ENCODE assay signal across 8 cellular contexts in the genomic region with DNA sequence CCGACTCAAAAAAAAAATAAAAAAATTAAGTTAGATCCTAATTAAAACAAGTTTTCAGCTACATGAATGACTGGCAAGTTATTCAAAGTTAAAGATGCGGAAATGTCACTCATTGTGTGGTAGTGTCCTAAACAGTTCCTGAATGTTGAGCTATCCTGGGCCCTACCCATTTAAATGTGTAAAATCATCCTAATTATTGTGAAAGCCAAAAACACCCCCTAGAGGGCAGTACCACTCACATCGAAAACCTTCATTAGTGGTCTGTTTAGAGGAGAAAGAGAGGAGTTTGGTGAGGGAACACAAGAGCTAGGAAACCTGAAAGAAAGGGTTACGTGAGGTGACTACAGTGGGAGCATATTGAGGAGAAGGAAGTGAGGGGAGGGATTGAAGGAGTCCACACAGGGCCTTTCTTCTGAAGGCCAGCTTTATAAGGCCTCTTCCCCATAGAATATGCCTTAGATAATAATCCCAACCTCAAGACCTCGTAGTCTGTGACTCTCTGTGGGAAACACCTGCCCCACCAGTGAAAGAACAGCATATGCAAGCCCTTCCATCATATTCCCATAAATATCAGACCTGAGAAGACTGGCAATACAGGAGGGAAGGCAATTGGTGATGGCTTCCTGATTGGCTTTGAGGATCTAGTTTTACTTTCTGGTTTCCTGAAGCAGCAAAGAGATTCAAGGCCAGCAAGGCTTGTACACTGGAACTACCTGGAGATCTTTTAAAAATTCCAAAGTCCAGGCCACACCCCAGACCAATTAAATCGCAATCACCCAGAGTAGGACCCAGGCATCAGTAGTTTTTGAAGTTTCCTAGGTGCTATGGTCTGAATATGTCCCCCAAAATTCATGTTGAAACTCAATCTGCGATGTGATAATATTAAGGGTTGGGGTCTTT. TPM values are rescaled to one million over a fixed set of nuclear protein-coding genes. Genes with fewer than 3 reads are reported as not detected.
DNase-seq lines count a peak whose midpoint lies in the region; ATAC-seq and TF ChIP-seq lines count a peak whose summit lies in the region.

No MANE protein-coding gene starts in this region.

- H3K36me3 ChIP-seq in left ventricle myocardium inferior (no peaks in the 10 kb centered on the region), prostate gland (no peaks in the 10 kb centered on the region)

- no peaks in the 10 kb centered on the region for H3K27me3 Mint-ChIP-seq in activated CD4-positive, alpha-beta T cell treated with anti-CD3 and anti-CD28 coated beads, Interleukin-2, amount 10 ng/mL, durations not matched to agents 24 days and 14 days

- H3K27ac ChIP-seq in left ventricle myocardium inferior (replicated peaks) (no peak overlapping the region), prostate gland (no peak overlapping the region)

- TF ChIP-seq CTCF in left ventricle myocardium inferior (IDR thresholded peaks at IDR 0.05; ENCODE audit: borderline replicate concordance) (peak; percentile 69), fibroblast of the aortic adventitia (IDR thresholded peaks at IDR 0.05; ENCODE audit: insufficient read depth, low read length) (peak; percentile 69), prostate gland (IDR thresholded peaks at IDR 0.05) (peak in 3 of 4 experiments; percentile 33 to 46 (median 39))

- H3K36me3 Mint-ChIP-seq in activated CD4-positive, alpha-beta T cell treated with anti-CD3 and anti-CD28 coated beads, Interleukin-2, amount 10 ng/mL, durations not matched to agents 24 days and 14 days (ENCODE audit: low read depth) = peaks cover 4% of the 10 kb centered on the region

- no peaks in the 10 kb centered on the region for H3K9me3 Mint-ChIP-seq in activated CD4-positive, alpha-beta T cell treated with anti-CD3 and anti-CD28 coated beads, Interleukin-2, amount 10 ng/mL, durations not matched to agents 24 days and 14 days

- peak; percentile 46 for ATAC-seq in HG02798 (IDR thresholded peaks at IDR 0.05; ENCODE audit: poor library complexity, unreplicated experiment)
- no peak for ATAC-seq in HG02571 (IDR thresholded peaks at IDR 0.05; ENCODE audit: unreplicated experiment)

- H3K4me1 Mint-ChIP-seq in activated CD4-positive, alpha-beta T cell treated with anti-CD3 and anti-CD28 coated beads, Interleukin-2, amount 10 ng/mL, durations not matched to agents 24 days and 14 days = peaks cover 31% of the 10 kb centered on the region

- peak overlapping the region; percentile 52 for H3K27ac Mint-ChIP-seq in activated CD4-positive, alpha-beta T cell treated with anti-CD3 and anti-CD28 coated beads, Interleukin-2, amount 10 ng/mL, durations not matched to agents 24 days and 14 days

- intact Hi-C loops in left ventricle myocardium inferior (cut with micrococcal nuclease) (loop anchor here (10.0 kb wide), 1 partner anchor 189 kb away; no protein-coding TSS in a partner anchor), cardiac septum (cut with DNase I) (no loop called here), prostate gland (cut with DNase I) (no loop called here)
- intact Hi-C loops in activated CD4-positive, alpha-beta T cell treated with anti-CD3 and anti-CD28 coated beads, Interleukin-2, amount 10 ng/mL, durations not matched to agents 24 days and 14 days (cut with micrococcal nuclease) = loop anchor here (1.0 kb wide), 2 partner anchors 73 to 193 kb away; partner anchors contain the start of gene PARP2

- WGBS in prostate gland = 67% methylated on average over 7 of the region's 7 CpGs

- H3K9me3 ChIP-seq in left ventricle myocardium inferior (replicated peaks) (no peaks in the 10 kb centered on the region), prostate gland (no peaks in the 10 kb centered on the region)

- DNase-seq in left ventricle myocardium inferior (no peak), cardiac septum (ENCODE audit: low spot score) (no peak), NCI-H2227 (lab: John Stamatoyannopoulos, UW; ENCODE audit: unreplicated experiment) (peak; percentile 54), fibroblast of the aortic adventitia (ENCODE audit: low read depth) (peak; percentile 72), prostate gland (ENCODE audit: low spot score) (no peak)
- peak; percentile 84 for DNase-seq in activated CD4-positive, alpha-beta T cell treated with anti-CD3 and anti-CD28 coated beads, Interleukin-2, amount 10 ng/mL, durations not matched to agents 24 days and 14 days

- no peak for TF ChIP-seq POLR2A in prostate gland (IDR thresholded peaks at IDR 0.05)

- no peak overlapping the region for H3K4me3 Mint-ChIP-seq in activated CD4-positive, alpha-beta T cell treated with anti-CD3 and anti-CD28 coated beads, Interleukin-2, amount 10 ng/mL, durations not matched to agents 24 days and 14 days

- no peak overlapping the region for H3K4me3 ChIP-seq in left ventricle myocardium inferior
- no peak overlapping the region for H3K4me3 ChIP-seq in fibroblast of the aortic adventitia (ENCODE audit: low read depth, low read length)
- H3K4me3 ChIP-seq in prostate gland = no peak overlapping the region

- no peaks in the 10 kb centered on the region for H3K27me3 ChIP-seq in left ventricle myocardium inferior (ENCODE audit: low read depth)
- no peaks in the 10 kb centered on the region for H3K27me3 ChIP-seq in prostate gland (replicated peaks; ENCODE audit: insufficient read depth)

- H3K4me1 ChIP-seq in left ventricle myocardium inferior = peaks cover 30% of the 10 kb centered on the region
- H3K4me1 ChIP-seq in prostate gland (replicated peaks) = no peaks in the 10 kb centered on the region

RNA-seq across cellular contexts. Expression of gene TEP1, which starts 2.7 kb away (rescaled TPM):
- total RNA-seq in left ventricle myocardium inferior (9.7 TPM), cardiac septum (15.7 TPM), fibroblast of the aortic adventitia (ENCODE audit: low replicate concordance) (17.7 and 17.8 TPM in 2 replicates), prostate gland (10 to 100 TPM; 25.8 to 31.0 TPM)
- 34.6 and 35.8 TPM in 2 replicates for total RNA-seq in activated CD4-positive, alpha-beta T cell treated with anti-CD3 and anti-CD28 coated beads, Interleukin-2, amount 10 ng/mL, durations not matched to agents 24 days and 14 days

RNA-seq across cellular contexts. Expression of gene KLHL33, which starts 20.0 kb away (rescaled TPM):
- total RNA-seq in left ventricle myocardium inferior (0.33 TPM), cardiac septum (0.35 TPM), fibroblast of the aortic adventitia (ENCODE audit: low replicate concordance) (0.18 and 0.65 TPM in 2 replicates), prostate gland (1 to 10 TPM in 1 of 2 donors, under 1 TPM in 1; 0.77 to 1.7 TPM)
- total RNA-seq in activated CD4-positive, alpha-beta T cell treated with anti-CD3 and anti-CD28 coated beads, Interleukin-2, amount 10 ng/mL, durations not matched to agents 24 days and 14 days = 0.09 TPM in 1 of 2 replicates, not detected in the other

RNA-seq across cellular contexts. Expression of gene OSGEP, which starts 38.6 kb away (rescaled TPM):
- total RNA-seq in left ventricle myocardium inferior (19.4 TPM), cardiac septum (21.2 TPM), fibroblast of the aortic adventitia (ENCODE audit: low replicate concordance) (31.2 and 45.6 TPM in 2 replicates), prostate gland (10 to 100 TPM; 54.2 to 71.7 TPM)
- total RNA-seq in activated CD4-positive, alpha-beta T cell treated with anti-CD3 and anti-CD28 coated beads, Interleukin-2, amount 10 ng/mL, durations not matched to agents 24 days and 14 days = 69.8 and 76.9 TPM in 2 replicates

RNA-seq across cellular contexts. Expression of gene APEX1, which starts 39.1 kb away (rescaled TPM):
- total RNA-seq in left ventricle myocardium inferior (75.0 TPM), cardiac septum (66.0 TPM), fibroblast of the aortic adventitia (ENCODE audit: low replicate concordance) (58.8 and 358 TPM in 2 replicates), prostate gland (100 to 1,000 TPM; 113 to 178 TPM)
- total RNA-seq in activated CD4-positive, alpha-beta T cell treated with anti-CD3 and anti-CD28 coated beads, Interleukin-2, amount 10 ng/mL, durations not matched to agents 24 days and 14 days = 239 and 242 TPM in 2 replicates

RNA-seq across cellular contexts. Expression of gene PIP4P1, which starts 45.3 kb away (rescaled TPM):
- total RNA-seq in left ventricle myocardium inferior (19.7 TPM), cardiac septum (18.2 TPM), fibroblast of the aortic adventitia (ENCODE audit: low replicate concordance) (23.7 and 25.3 TPM in 2 replicates), prostate gland (10 to 100 TPM; 24.8 to 37.8 TPM)
- 29.5 and 30.7 TPM in 2 replicates for total RNA-seq in activated CD4-positive, alpha-beta T cell treated with anti-CD3 and anti-CD28 coated beads, Interleukin-2, amount 10 ng/mL, durations not matched to agents 24 days and 14 days

Comparison
In these comparisons a context has a peak if more than half of its experiments do, and no peak if none do; other contexts are left out.
1. intact Hi-C loops: an anchor here in left ventricle myocardium inferior (10.0 kb wide) and activated CD4-positive, alpha-beta T cell treated with anti-CD3 and anti-CD28 coated beads, Interleukin-2, amount 10 ng/mL, durations not matched to agents 24 days and 14 days (1.0 kb wide); none called in cardiac septum and prostate gland.
2. DNase-seq: peak in NCI-H2227 (single experiment), activated CD4-positive, alpha-beta T cell treated with anti-CD3 and anti-CD28 coated beads, Interleukin-2, amount 10 ng/mL, durations not matched to agents 24 days and 14 days (single experiment) and fibroblast of the aortic adventitia (single experiment); none in left ventricle myocardium inferior (single experiment), cardiac septum (single experiment) and prostate gland (single experiment).
3. Peak in every context shown above with its lines, with median percentiles within 50 percentile points of each other: CTCF ChIP-seq.